In genomic region chr4:53147711-53148110, GRCh38 we compare ENCODE assay signal across 22 cellular contexts.
DNase-seq lines count a peak whose midpoint lies in the region; ATAC-seq, FAIRE-seq and TF ChIP-seq lines count a peak whose summit lies in the region.
"Had no signal": no experiment of that assay in that cellular context is flagged by ENCODE, and none has a peak within 500 bp of the region (broad histone marks: within the 10 kb centered on the region; RNA-seq: fewer than 3 reads in every experiment).

No MANE protein-coding gene starts in this region.

- H3K4me1 ChIP-seq in liver (ENCODE audit: control insufficient read depth in 4 of 4, insufficient read depth in 4 of 4, low read length in 3 of 4) (peaks cover 2 to 15% (median 8%) of the 10 kb centered on the region in 4 donors), HepG2 (ENCODE audit: insufficient read depth, low read length) (peaks cover 5% of the 10 kb centered on the region; the same call in 1 of the 2 replicates), neuronal stem cell (ENCODE audit: control insufficient read depth in 2 of 2, insufficient read depth in 1 of 2, low read depth in 1 of 2, low read length in 2 of 2) (peaks cover 2 to 3% of the 10 kb centered on the region in 2 donors)
- H3K4me1 ChIP-seq: A549; BLaER1 treated with 17β-estradiol and CSF1 and Interleukin-3, amounts not matched to agents 10 nM and 100 nM had no signal

- DNase-seq in HepG2 (ENCODE audit: low spot score) (no peak), fibroblast of gingiva (ENCODE audit: low read depth) (peak; percentile 75), myocyte (ENCODE audit: low read depth) (peak; percentile 6), NCI-H1436 treated with DMSO at 0.1 percent for 48 hours (lab: John Stamatoyannopoulos, UW) (no peak), neuronal stem cell (ENCODE audit: low spot score) (no peak)
- DNase-seq in activated CD4-positive, alpha-beta memory T cell treated with anti-CD3 and anti-CD28 coated beads for 36 hours, result no peak
- DNase-seq: Calu3; CD8-positive, alpha-beta T cell; DMS79 treated with DMSO at 0.1 percent for 48 hours; EL; GOT3; H7; HFFc6 had no signal

- H3K36me3 ChIP-seq in liver (ENCODE audit: control insufficient read depth in 4 of 4, insufficient read depth in 3 of 4, low read depth in 1 of 4, low read length in 3 of 4) (peaks cover 0 to 5% (median 0%) of the 10 kb centered on the region in 4 donors), HepG2 (replicated peaks in 1 of 2; ENCODE audit: control insufficient read depth in 1 of 2, insufficient read depth in 2 of 2, low read length in 2 of 2) (peaks cover 1 to 5% of the 10 kb centered on the region in 2 experiments; a peak in 2 of 5 replicates), neuronal stem cell (replicated peaks in 1 of 2; ENCODE audit: control insufficient read depth in 2 of 2, insufficient read depth in 2 of 2, low read length in 2 of 2) (no peaks in the 10 kb centered on the region)

- H2BK15ac ChIP-seq in neuronal stem cell (ENCODE audit: low read length), result no peak overlapping the region

- in situ Hi-C loops in HepG2 (cut with HindIII; ENCODE audit: extremely low pct_ligation_motif_present, low pct_unique_long_range_greater_than_20kb), result no loop called here

- TF ChIP-seq EP300 in HepG2 (IDR thresholded peaks at IDR 0.05; ENCODE audit: low read depth in 2 of 2, low read length in 2 of 2) (no peak), HepG2 (CRISPR knock-in tag; IDR thresholded peaks at IDR 0.05; ENCODE audit: borderline replicate concordance) (no peak)

- no peaks in the 10 kb centered on the region for H3K79me1 ChIP-seq in neuronal stem cell (ENCODE audit: low read depth, low read length)

- no peak overlapping the region for H3K27ac Mint-ChIP-seq in activated CD4-positive, alpha-beta memory T cell treated with anti-CD3 and anti-CD28 coated beads for 36 hours
- H3K27ac Mint-ChIP-seq: B cell; CD8-positive, alpha-beta T cell; HFFc6 had no signal

- H3K4me2 ChIP-seq in HepG2 (ENCODE audit: low read depth, low read length) (no peak overlapping the region), neuronal stem cell (ENCODE audit: insufficient read depth, low read length, poor library complexity, severe bottlenecking) (no peak overlapping the region)
- H3K4me2 ChIP-seq: A549; BLaER1 treated with 17β-estradiol and CSF1 and Interleukin-3, amounts not matched to agents 10 nM and 100 nM had no signal

- no peak overlapping the region for H2BK5ac ChIP-seq in neuronal stem cell (ENCODE audit: low read length)

- FAIRE-seq in HepG2 (lab: Jason Lieb, UNC), result no peak
- FAIRE-seq: A549, GM12878 had no signal

- H3K14ac ChIP-seq in neuronal stem cell (ENCODE audit: low read length), result no peak overlapping the region

- H3K4me1 Mint-ChIP-seq in activated CD4-positive, alpha-beta memory T cell treated with anti-CD3 and anti-CD28 coated beads for 36 hours (ENCODE audit: low read depth), result peaks cover 5% of the 10 kb centered on the region

- no TSS peak for BruUV-seq in HepG2 (replicated peaks; lab: Mats Ljungman, UMichigan)

- H3K9me3 Mint-ChIP-seq in activated CD4-positive, alpha-beta memory T cell treated with anti-CD3 and anti-CD28 coated beads for 36 hours, result no peaks in the 10 kb centered on the region
- H3K9me3 Mint-ChIP-seq: CD8-positive, alpha-beta T cell; HFFc6 had no signal

- no peak for ATAC-seq in HepG2
- ATAC-seq: A549; CD8-positive, alpha-beta T cell; GM12878; HCT116 had no signal

- H3K23ac ChIP-seq in neuronal stem cell (ENCODE audit: low read depth, low read length, poor library complexity), result no peak overlapping the region

- H2AFZ ChIP-seq in HepG2 (ENCODE audit: low read length) (no peak overlapping the region), neuronal stem cell (ENCODE audit: low read length) (no peak overlapping the region)

- no peak for TF ChIP-seq POLR2A in HepG2 (IDR thresholded peaks at IDR 0.05; ENCODE audit: insufficient read depth in 1 of 2, low read depth in 2 of 2, low read length in 2 of 2)

- H3K4ac ChIP-seq in neuronal stem cell (ENCODE audit: low read length), result no peak overlapping the region

- no peaks in the 10 kb centered on the region for H3K27me3 Mint-ChIP-seq in activated CD4-positive, alpha-beta memory T cell treated with anti-CD3 and anti-CD28 coated beads for 36 hours
- H3K27me3 Mint-ChIP-seq: B cell, IgD-negative memory B cell had no signal

- no peak overlapping the region for H3K18ac ChIP-seq in neuronal stem cell (ENCODE audit: low read length)

- POLR2A ChIA-PET in HepG2 (lab: Yijun Ruan, JAX), result no interaction called here
- POLR2A ChIA-PET in activated CD4-positive, alpha-beta memory T cell treated with anti-CD3 and anti-CD28 coated beads for 36 hours (lab: Charles Lee), result no interaction called here

- H4K20me1 ChIP-seq in HepG2 (ENCODE audit: insufficient read depth, low read length), result no peaks in the 10 kb centered on the region

- peak overlapping the region; percentile 27 to 46 for H3K27ac ChIP-seq in liver (ENCODE audit: low read depth in 1 of 2, low read length in 2 of 2)
- H3K27ac ChIP-seq in HepG2 (ENCODE audit: extremely low read length, insufficient read depth, low read length), result no peak overlapping the region
- H3K27ac ChIP-seq in neuronal stem cell (replicated peaks; ENCODE audit: low read length), result no peak overlapping the region
- H3K27ac ChIP-seq: 22Rv1; A549; BLaER1 treated with 17β-estradiol and CSF1 and Interleukin-3, amounts not matched to agents 10 nM and 100 nM; HL-60 had no signal

- intact Hi-C loops in HepG2 (cut with micrococcal nuclease; ENCODE audit: unreplicated experiment), result no loop called here
- intact Hi-C loops in activated CD4-positive, alpha-beta memory T cell treated with anti-CD3 and anti-CD28 coated beads for 36 hours (cut with micrococcal nuclease), result no loop called here

- H3K79me2 ChIP-seq in HepG2 (ENCODE audit: insufficient read depth, low read length), result no peaks in the 10 kb centered on the region

- H3K4me3 Mint-ChIP-seq in activated CD4-positive, alpha-beta memory T cell treated with anti-CD3 and anti-CD28 coated beads for 36 hours, result no peak overlapping the region
- H3K4me3 Mint-ChIP-seq: B cell; CD8-positive, alpha-beta T cell; HFFc6; IgD-negative memory B cell had no signal

- CTCF ChIA-PET in HepG2 (lab: Yijun Ruan, JAX; ENCODE audit: low intra/inter-chr PET ratio, low total read pairs), result no interaction called here
- CTCF ChIA-PET in activated CD4-positive, alpha-beta memory T cell treated with anti-CD3 and anti-CD28 coated beads for 36 hours (lab: Charles Lee), result interaction anchor here (0.7 kb wide), 1 partner anchor 10 kb away, joined by 3 read pairs; no protein-coding TSS in a partner anchor

- H3K9ac ChIP-seq in liver (ENCODE audit: low read depth in 1 of 2, low read length in 2 of 2) (no peak overlapping the region), HepG2 (ENCODE audit: insufficient read depth, low read depth, low read length) (no peak overlapping the region), neuronal stem cell (ENCODE audit: low read depth, low read length, poor library complexity) (no peak overlapping the region)
- H3K9ac ChIP-seq: BLaER1 treated with 17β-estradiol and CSF1 and Interleukin-3, amounts not matched to agents 10 nM and 100 nM had no signal

- H3K9me3 ChIP-seq in liver (ENCODE audit: control insufficient read depth in 4 of 4, low read length in 3 of 4) (no peaks in the 10 kb centered on the region), HepG2 (ENCODE audit: low read length) (peaks cover under 1% of the 10 kb centered on the region; the same call in 1 of the 2 replicates), neuronal stem cell (replicated peaks in 1 of 2; ENCODE audit: control insufficient read depth in 2 of 2, insufficient read depth in 1 of 2, low read depth in 1 of 2, low read length in 2 of 2) (peaks cover 0 to under 1% of the 10 kb centered on the region in 2 donors)
- H3K9me3 ChIP-seq: A549 had no signal

- TF ChIP-seq CTCF in liver (IDR thresholded peaks at IDR 0.05; ENCODE audit: low read depth, low read length, missing input control) (no peak), HepG2 (CRISPR knock-in tag; IDR thresholded peaks at IDR 0.05) (no peak)

- H2BK120ac ChIP-seq in neuronal stem cell (ENCODE audit: low read depth, low read length), result no peak overlapping the region

- H3K36me3 Mint-ChIP-seq in activated CD4-positive, alpha-beta memory T cell treated with anti-CD3 and anti-CD28 coated beads for 36 hours, result peaks cover 17% of the 10 kb centered on the region

- no peak overlapping the region for H4K8ac ChIP-seq in neuronal stem cell (ENCODE audit: low read depth, low read length)

- TF ChIP-seq RAD21 in liver (IDR thresholded peaks at IDR 0.05) (no peak), HepG2 (CRISPR knock-in tag; IDR thresholded peaks at IDR 0.05) (no peak)

- no peak overlapping the region for H2BK12ac ChIP-seq in neuronal stem cell (ENCODE audit: low read length)

- no peak overlapping the region for H4K91ac ChIP-seq in neuronal stem cell (ENCODE audit: low read depth, low read length, poor library complexity)

- no peaks in the 10 kb centered on the region for H3K27me3 ChIP-seq in liver (ENCODE audit: control insufficient read depth in 4 of 4, insufficient read depth in 4 of 4, low read length in 3 of 4)
- H3K27me3 ChIP-seq in HepG2 (ENCODE audit: control insufficient read depth in 1 of 2, insufficient read depth in 2 of 2, low read length in 2 of 2), result no peaks in the 10 kb centered on the region
- H3K27me3 ChIP-seq in neuronal stem cell (ENCODE audit: control insufficient read depth in 3 of 3, insufficient read depth in 3 of 3, low read depth in 1 of 3, low read length in 3 of 3), result no peaks in the 10 kb centered on the region
- H3K27me3 ChIP-seq: BLaER1 treated with 17β-estradiol and CSF1 and Interleukin-3, amounts not matched to agents 10 nM and 100 nM had no signal

- H2AK5ac ChIP-seq in neuronal stem cell (ENCODE audit: low read depth, low read length), result no peak overlapping the region

- no peak overlapping the region for H3K4me3 ChIP-seq in liver (ENCODE audit: low read depth in 1 of 3, low read length in 3 of 3)
- no peak overlapping the region for H3K4me3 ChIP-seq in HepG2 (replicated peaks in 1 of 3; ENCODE audit: insufficient read depth in 1 of 3, low read depth in 2 of 3, low read length in 3 of 3)
- H3K4me3 ChIP-seq in neuronal stem cell (ENCODE audit: low read length in 2 of 2), result no peak overlapping the region
- H3K4me3 ChIP-seq: A549; BLaER1 treated with 17β-estradiol and CSF1 and Interleukin-3, amounts not matched to agents 10 nM and 100 nM; GM12878 had no signal

TF ChIP-seq in HepG2, 621 proteins besides CTCF, POLR2A, EP300 and RAD21 (continues in another document):
- TF ChIP-seq NCOA2 (CRISPR knock-in tag; IDR thresholded peaks at IDR 0.05) (no peak), CHCHD3 (CRISPR knock-in tag; IDR thresholded peaks at IDR 0.05) (no peak), ZNF484 (CRISPR knock-in tag; IDR thresholded peaks at IDR 0.05; ENCODE audit: borderline replicate concordance, low read depth) (no peak)

Comparison
In these comparisons a context has a peak if more than half of its experiments do, and no peak if none do; other contexts are left out.
1. H3K27ac ChIP-seq: peak in liver (2 of 2); none in HepG2 (single experiment) and neuronal stem cell (single experiment).
2. DNase-seq: peak in fibroblast of gingiva (single experiment) and myocyte (single experiment); none in HepG2 (single experiment), activated CD4-positive, alpha-beta memory T cell treated with anti-CD3 and anti-CD28 coated beads for 36 hours (single experiment), NCI-H1436 treated with DMSO at 0.1 percent for 48 hours (single experiment) and neuronal stem cell (single experiment).